In the genomic region with DNA sequence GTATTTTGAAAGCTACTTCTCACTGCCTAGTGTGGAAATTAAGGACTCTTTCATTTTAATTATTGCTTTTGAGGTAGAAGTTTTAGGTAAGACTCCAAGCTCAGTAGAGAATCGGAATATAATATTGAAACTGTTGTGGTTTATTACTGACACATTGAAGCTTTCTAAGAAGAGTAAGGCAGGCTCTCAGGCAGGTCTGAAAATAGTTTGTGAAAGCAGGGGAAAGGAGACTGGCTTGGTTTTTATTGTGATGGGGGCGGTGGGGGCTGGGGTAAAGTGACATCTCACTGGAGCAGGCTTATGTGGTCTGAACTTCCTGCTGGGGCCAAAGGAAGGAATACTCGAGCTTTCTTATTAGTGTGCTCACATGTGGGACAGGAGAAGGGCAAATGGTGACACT, we compare ENCODE assay signal across 13 cellular contexts.
A peak's percentile ranks its signal among the peaks of the same experiment; 100 is the strongest.
DNase-seq lines count a peak whose midpoint lies in the region; ATAC-seq lines count a peak whose summit lies in the region.
"Had no signal": no experiment of that assay in that cellular context is flagged by ENCODE, and none has a peak within 500 bp of the region (broad histone marks: within the 10 kb centered on the region; RNA-seq: fewer than 3 reads in every experiment).

No MANE protein-coding gene starts in this region.

- H3K27me3 Mint-ChIP-seq in stimulated activated naive CD8-positive, alpha-beta T cell treated with anti-CD3 and anti-CD28 coated beads, Interleukin-15, amount 100 ng/mL, for 72 hours = no peaks in the 10 kb centered on the region

- DNase-seq in activated T-cell treated with anti-CD3 and anti-CD28 coated beads, Interleukin-2, amount 50 U/mL, for 48 hours = peak; percentile 28 to 29
- DNase-seq in activated T-cell treated with anti-CD3 and anti-CD28 coated beads for 4 hours = no peak
- peak in 1 of 2 donors; percentile 7 for DNase-seq in stimulated activated naive CD8-positive, alpha-beta T cell treated with anti-CD3 and anti-CD28 coated beads, Interleukin-15, amount 100 ng/mL, for 72 hours
- no peak for DNase-seq in NCI-H2227 treated with DMSO at 0.1 percent for 48 hours (lab: John Stamatoyannopoulos, UW)
- no peak for DNase-seq in dedifferentiated amniotic fluid mesenchymal stem cell (ENCODE audit: extremely low spot score)
- no peak for DNase-seq in NCI-H187 (lab: John Stamatoyannopoulos, UW)
- DNase-seq: activated effector memory CD4-positive, alpha-beta T cell treated with Interleukin-2 at 50 U/mL for 16 hours; IMR-90; mesendoderm; NCI-H446 treated with DMSO at 0.1 percent for 48 hours had no signal

- H3K27ac Mint-ChIP-seq in stimulated activated naive CD8-positive, alpha-beta T cell treated with anti-CD3 and anti-CD28 coated beads, Interleukin-15, amount 100 ng/mL, for 72 hours = no peak overlapping the region
- H3K27ac Mint-ChIP-seq: stimulated activated memory B cell treated with anti-CD40 and anti-IgM and Interleukin-4, amounts not matched to agents 10 μg/mL and 1 μg/mL and 100 μg/mL, for 72 hours had no signal

- H3K4me1 Mint-ChIP-seq in stimulated activated naive CD8-positive, alpha-beta T cell treated with anti-CD3 and anti-CD28 coated beads, Interleukin-15, amount 100 ng/mL, for 72 hours = peaks cover 24% of the 10 kb centered on the region
- H3K4me1 Mint-ChIP-seq: stimulated activated memory B cell treated with anti-CD40 and anti-IgM and Interleukin-4, amounts not matched to agents 10 μg/mL and 1 μg/mL and 100 μg/mL, for 72 hours had no signal

- H3K9me3 Mint-ChIP-seq in stimulated activated naive CD8-positive, alpha-beta T cell treated with anti-CD3 and anti-CD28 coated beads, Interleukin-15, amount 100 ng/mL, for 72 hours = no peaks in the 10 kb centered on the region
- H3K9me3 Mint-ChIP-seq: stimulated activated memory B cell treated with anti-CD40 and anti-IgM and Interleukin-4, amounts not matched to agents 10 μg/mL and 1 μg/mL and 100 μg/mL, for 72 hours had no signal

- peak overlapping the region in 1 of 2 donors; percentile 9 for H3K4me3 Mint-ChIP-seq in stimulated activated naive CD8-positive, alpha-beta T cell treated with anti-CD3 and anti-CD28 coated beads, Interleukin-15, amount 100 ng/mL, for 72 hours
- H3K4me3 Mint-ChIP-seq: stimulated activated memory B cell treated with anti-CD40 and anti-IgM and Interleukin-4, amounts not matched to agents 10 μg/mL and 1 μg/mL and 100 μg/mL, for 72 hours had no signal

- ATAC-seq in HG02759 (IDR thresholded peaks at IDR 0.05; ENCODE audit: unreplicated experiment) (peak; percentile 67), HG03521 (IDR thresholded peaks at IDR 0.05; ENCODE audit: unreplicated experiment) (peak; percentile 83)
- ATAC-seq in stimulated activated naive CD8-positive, alpha-beta T cell treated with anti-CD3 and anti-CD28 coated beads, Interleukin-15, amount 100 ng/mL, for 72 hours = peak; percentile 76
- ATAC-seq: stimulated activated memory B cell treated with anti-CD40 and anti-IgM and Interleukin-4, amounts not matched to agents 10 μg/mL and 1 μg/mL and 100 μg/mL, for 72 hours had no signal

Comparison
In these comparisons a context has a peak if more than half of its experiments do, and no peak if none do; other contexts are left out.
1. DNase-seq: peak in activated T-cell treated with anti-CD3 and anti-CD28 coated beads, Interleukin-2, amount 50 U/mL, for 48 hours (2 of 2); none in activated T-cell treated with anti-CD3 and anti-CD28 coated beads for 4 hours (single experiment), NCI-H2227 treated with DMSO at 0.1 percent for 48 hours (single experiment), dedifferentiated amniotic fluid mesenchymal stem cell (single experiment) and NCI-H187 (0 of 2).
2. Peak in every context shown above with its lines, with median percentiles within 50 percentile points of each other: ATAC-seq.